8 cellular contexts compared by ENCODE assay signal in genomic region chr4:78720994-78721677, GRCh38. TPM values are rescaled to one million over a fixed set of nuclear protein-coding genes. Genes with fewer than 3 reads are reported as not detected.
DNase-seq lines count a peak whose midpoint lies in the region; ATAC-seq and TF ChIP-seq lines count a peak whose summit lies in the region.

No MANE protein-coding gene starts in this region.

- 64% methylated on average over 10 of the region's 10 CpGs for WGBS in liver

- no peaks in the 10 kb centered on the region for H3K27me3 ChIP-seq in liver (ENCODE audit: control insufficient read depth in 4 of 4, insufficient read depth in 4 of 4, low read length in 3 of 4)

- no peaks in the 10 kb centered on the region for H3K9me3 ChIP-seq in liver (ENCODE audit: control insufficient read depth in 4 of 4, low read length in 3 of 4)

- ATAC-seq in GM18873 (IDR thresholded peaks at IDR 0.05; ENCODE audit: low FRiP score, unreplicated experiment) (peak; percentile 87), HG02943 (IDR thresholded peaks at IDR 0.05; ENCODE audit: low read depth, unreplicated experiment) (peak; percentile 81)

- H3K36me3 Mint-ChIP-seq in activated CD4-positive, alpha-beta memory T cell treated with anti-CD3 and anti-CD28 coated beads, Interleukin-2, amount 10 ng/mL, durations not matched to agents 7 days and 5 days (ENCODE audit: low read depth): no peaks in the 10 kb centered on the region

- CTCF ChIA-PET in activated CD4-positive, alpha-beta memory T cell treated with anti-CD3 and anti-CD28 coated beads, Interleukin-2, amount 10 ng/mL, durations not matched to agents 7 days and 5 days (lab: Charles Lee): no interaction called here

- H3K4me3 Mint-ChIP-seq in activated CD4-positive, alpha-beta memory T cell treated with anti-CD3 and anti-CD28 coated beads, Interleukin-2, amount 10 ng/mL, durations not matched to agents 7 days and 5 days: no peak overlapping the region

- H3K9ac ChIP-seq in liver (ENCODE audit: low read depth in 1 of 2, low read length in 2 of 2): no peak overlapping the region

- no peak for TF ChIP-seq CTCF in liver (IDR thresholded peaks at IDR 0.05; ENCODE audit: low read depth, low read length, missing input control)

- H3K36me3 ChIP-seq in liver (ENCODE audit: control insufficient read depth in 4 of 4, insufficient read depth in 3 of 4, low read depth in 1 of 4, low read length in 3 of 4): no peaks in the 10 kb centered on the region

- no peak overlapping the region for H3K4me3 ChIP-seq in liver (ENCODE audit: low read depth in 1 of 3, low read length in 3 of 3)

- TF ChIP-seq RAD21 in liver (IDR thresholded peaks at IDR 0.05): peak in 1 of 2 donors; percentile 12

- DNase-seq in activated CD4-positive, alpha-beta memory T cell treated with anti-CD3 and anti-CD28 coated beads, Interleukin-2, amount 10 ng/mL, durations not matched to agents 7 days and 5 days: peak; percentile 29
- DNase-seq in Ammon's horn (ENCODE audit: low spot score) (no peak), glomerular visceral epithelial cell (ENCODE audit: extremely low spot score) (no peak), mesenteric fat pad (ENCODE audit: low spot score) (no peak), NOMO-1 (lab: John Stamatoyannopoulos, UW; ENCODE audit: unreplicated experiment in 2 of 2) (no peak)

- H3K4me1 ChIP-seq in liver (ENCODE audit: control insufficient read depth in 4 of 4, insufficient read depth in 4 of 4, low read length in 3 of 4): peaks cover 0 to 12% (median 3%) of the 10 kb centered on the region in 4 donors

- peaks cover 20% of the 10 kb centered on the region for H3K4me1 Mint-ChIP-seq in activated CD4-positive, alpha-beta memory T cell treated with anti-CD3 and anti-CD28 coated beads, Interleukin-2, amount 10 ng/mL, durations not matched to agents 7 days and 5 days

- no peaks in the 10 kb centered on the region for H3K9me3 Mint-ChIP-seq in activated CD4-positive, alpha-beta memory T cell treated with anti-CD3 and anti-CD28 coated beads, Interleukin-2, amount 10 ng/mL, durations not matched to agents 7 days and 5 days

- H3K27ac Mint-ChIP-seq in activated CD4-positive, alpha-beta memory T cell treated with anti-CD3 and anti-CD28 coated beads, Interleukin-2, amount 10 ng/mL, durations not matched to agents 7 days and 5 days: no peak overlapping the region

- H3K27me3 Mint-ChIP-seq in activated CD4-positive, alpha-beta memory T cell treated with anti-CD3 and anti-CD28 coated beads, Interleukin-2, amount 10 ng/mL, durations not matched to agents 7 days and 5 days: no peaks in the 10 kb centered on the region

- POLR2A ChIA-PET in activated CD4-positive, alpha-beta memory T cell treated with anti-CD3 and anti-CD28 coated beads, Interleukin-2, amount 10 ng/mL, durations not matched to agents 7 days and 5 days (lab: Charles Lee): no interaction called here

- H3K27ac ChIP-seq in liver (ENCODE audit: low read depth in 1 of 2, low read length in 2 of 2): no peak overlapping the region

TF ChIP-seq in liver, 16 proteins besides CTCF, POLR2A, EP300 and RAD21:
- no peak for TF ChIP-seq MAX (IDR thresholded peaks at IDR 0.05)
- TF ChIP-seq NR2F2 (IDR thresholded peaks at IDR 0.05): peak; percentile 85
- TF ChIP-seq, protein P1, sequence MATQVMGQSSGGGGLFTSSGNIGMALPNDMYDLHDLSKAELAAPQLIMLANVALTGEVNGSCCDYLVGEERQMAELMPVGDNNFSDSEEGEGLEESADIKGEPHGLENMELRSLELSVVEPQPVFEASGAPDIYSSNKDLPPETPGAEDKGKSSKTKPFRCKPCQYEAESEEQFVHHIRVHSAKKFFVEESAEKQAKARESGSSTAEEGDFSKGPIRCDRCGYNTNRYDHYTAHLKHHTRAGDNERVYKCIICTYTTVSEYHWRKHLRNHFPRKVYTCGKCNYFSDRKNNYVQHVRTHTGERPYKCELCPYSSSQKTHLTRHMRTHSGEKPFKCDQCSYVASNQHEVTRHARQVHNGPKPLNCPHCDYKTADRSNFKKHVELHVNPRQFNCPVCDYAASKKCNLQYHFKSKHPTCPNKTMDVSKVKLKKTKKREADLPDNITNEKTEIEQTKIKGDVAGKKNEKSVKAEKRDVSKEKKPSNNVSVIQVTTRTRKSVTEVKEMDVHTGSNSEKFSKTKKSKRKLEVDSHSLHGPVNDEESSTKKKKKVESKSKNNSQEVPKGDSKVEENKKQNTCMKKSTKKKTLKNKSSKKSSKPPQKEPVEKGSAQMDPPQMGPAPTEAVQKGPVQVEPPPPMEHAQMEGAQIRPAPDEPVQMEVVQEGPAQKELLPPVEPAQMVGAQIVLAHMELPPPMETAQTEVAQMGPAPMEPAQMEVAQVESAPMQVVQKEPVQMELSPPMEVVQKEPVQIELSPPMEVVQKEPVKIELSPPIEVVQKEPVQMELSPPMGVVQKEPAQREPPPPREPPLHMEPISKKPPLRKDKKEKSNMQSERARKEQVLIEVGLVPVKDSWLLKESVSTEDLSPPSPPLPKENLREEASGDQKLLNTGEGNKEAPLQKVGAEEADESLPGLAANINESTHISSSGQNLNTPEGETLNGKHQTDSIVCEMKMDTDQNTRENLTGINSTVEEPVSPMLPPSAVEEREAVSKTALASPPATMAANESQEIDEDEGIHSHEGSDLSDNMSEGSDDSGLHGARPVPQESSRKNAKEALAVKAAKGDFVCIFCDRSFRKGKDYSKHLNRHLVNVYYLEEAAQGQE (IDR thresholded peaks at IDR 0.05): no peak
- TF ChIP-seq GABPA (IDR thresholded peaks at IDR 0.05 in 1 of 2, conservative IDR thresholded peaks at IDR 0.05 in 1 of 2): no peak
- no peak for TF ChIP-seq YY1 (IDR thresholded peaks at IDR 0.05)
- peak in 1 of 2 donors; percentile 7 for TF ChIP-seq RXRA (IDR thresholded peaks at IDR 0.05)

RNA-seq across cellular contexts. Expression of gene BMP2K, which starts 55.0 kb away (rescaled TPM):
- total RNA-seq in activated CD4-positive, alpha-beta memory T cell treated with anti-CD3 and anti-CD28 coated beads, Interleukin-2, amount 10 ng/mL, durations not matched to agents 7 days and 5 days: 10 to 100 TPM; 15.6 to 15.8 TPM
- 100 to 1,000 TPM in 1 of 2 donors, 10 to 100 TPM in 1; 32.7 to 138 TPM for total RNA-seq in liver
- 1 to 10 TPM; 4.4 to 5.9 TPM for polyA plus RNA-seq in liver
- 38.7 TPM for total RNA-seq in mesenteric fat pad
